Comparison of ENCODE assay signal across 1 cellular context in genomic region chr16:85371948-85372347, GRCh38.
TF ChIP-seq lines count a peak whose summit lies in the region.

No MANE protein-coding gene starts in this region.

TF ChIP-seq in IMR-90, 13 proteins besides CTCF, POLR2A, EP300 and RAD21:
- TF ChIP-seq USF2 (IDR thresholded peaks at IDR 0.05; ENCODE audit: low read depth, low read length) (no peak), MAFK (IDR thresholded peaks at IDR 0.05; ENCODE audit: low read depth, low read length) (no peak), CEBPB (IDR thresholded peaks at IDR 0.05; ENCODE audit: low read depth, low read length) (no peak), FOS (IDR thresholded peaks at IDR 0.05; ENCODE audit: low read depth, low read length) (no peak), RFX5 (IDR thresholded peaks at IDR 0.05; ENCODE audit: low read depth, low read length) (no peak), MAZ (IDR thresholded peaks at IDR 0.05; ENCODE audit: borderline replicate concordance, low read depth, low read length) (no peak), SMC3 (IDR thresholded peaks at IDR 0.05; ENCODE audit: low read depth, low read length) (no peak), MXI1 (IDR thresholded peaks at IDR 0.05; ENCODE audit: borderline replicate concordance, low read depth, low read length) (no peak), ELK1 (IDR thresholded peaks at IDR 0.05; ENCODE audit: borderline replicate concordance, low read depth, low read length) (no peak), BHLHE40 (IDR thresholded peaks at IDR 0.05; ENCODE audit: low read depth, low read length) (no peak), RCOR1 (IDR thresholded peaks at IDR 0.05; ENCODE audit: insufficient replicate concordance, low read length) (no peak), CHD1 (IDR thresholded peaks at IDR 0.05; ENCODE audit: low read depth, low read length) (no peak), NFE2L2 (IDR thresholded peaks at IDR 0.05; ENCODE audit: low read depth, low read length) (no peak)
